16 cellular contexts compared by ENCODE assay signal in genomic region chr2:95041060-95041823, GRCh38. TPM values are rescaled to one million over a fixed set of nuclear protein-coding genes. Genes with fewer than 3 reads are reported as not detected.
A peak's percentile ranks its signal among the peaks of the same experiment; 100 is the strongest.
DNase-seq lines count a peak whose midpoint lies in the region; ATAC-seq and TF ChIP-seq lines count a peak whose summit lies in the region.
"Had no signal": no experiment of that assay in that cellular context is flagged by ENCODE, and none has a peak within 500 bp of the region (broad histone marks: within the 10 kb centered on the region; RNA-seq: fewer than 3 reads in every experiment).

No MANE protein-coding gene starts in this region.

- no peaks in the 10 kb centered on the region for H3K27me3 Mint-ChIP-seq in activated T-cell treated with anti-CD3 and anti-CD28 coated beads, Interleukin-2, amount 50 U/mL, for 72 hours (ENCODE audit: low read depth)

- CTCF ChIA-PET in PC-9 (lab: Charles Lee) (interaction anchor here (0.7 kb wide), 1 partner anchor 10 kb away, joined by 5 read pairs; no protein-coding TSS in a partner anchor), HEK293T (lab: Yijun Ruan, JAX) (interaction anchor here (0.9 kb wide), 1 partner anchor 13 kb away, joined by 3 read pairs; no protein-coding TSS in a partner anchor)

- POLR2A ChIA-PET in PC-9 (lab: Charles Lee; ENCODE audit: unreplicated experiment) (no interaction called here), HEK293T (lab: Yijun Ruan, JAX) (no interaction called here)

- H3K27ac ChIP-seq in PC-9: peak overlapping the region; percentile 48
- H3K27ac ChIP-seq in esophagus (ENCODE audit: low read depth in 2 of 2, low read length in 1 of 2): peak overlapping the region; percentile 12 to 16
- H3K27ac ChIP-seq in substantia nigra (ENCODE audit: low read depth, low read length, poor library complexity, severe bottlenecking): peak overlapping the region; percentile 86
- H3K27ac ChIP-seq in WERI-Rb-1: no peak overlapping the region
- H3K27ac ChIP-seq: breast epithelium, SJSA1 had no signal

- WGBS in esophagus, 2 donors: 77 to 80% methylated on average over 10 of the region's 10 CpGs

- peak overlapping the region; percentile 45; the same call in 1 of the 2 replicates for H3K4me2 ChIP-seq in PC-9

- no peaks in the 10 kb centered on the region for H3K9me2 ChIP-seq in PC-9 (ENCODE audit: insufficient read depth)

- no TSS peak for BruUV-seq in PC-9 (replicated peaks; lab: Mats Ljungman, UMichigan)

- H2AFZ ChIP-seq in PC-9: no peak overlapping the region

- H3K4me1 Mint-ChIP-seq in activated T-cell treated with anti-CD3 and anti-CD28 coated beads, Interleukin-2, amount 50 U/mL, for 72 hours (ENCODE audit: low read depth): peaks cover 65% of the 10 kb centered on the region

- intact Hi-C loops in PC-9 (cut with micrococcal nuclease; ENCODE audit: unreplicated experiment): no loop called here

- no peaks in the 10 kb centered on the region for H4K20me1 ChIP-seq in PC-9 (ENCODE audit: insufficient read depth)

- H3K36me3 ChIP-seq in PC-9 (ENCODE audit: low read depth) (peaks cover 17% of the 10 kb centered on the region; the same call in 1 of the 2 replicates), esophagus (ENCODE audit: control insufficient read depth in 2 of 2, insufficient read depth in 2 of 2, low read length in 1 of 2) (peaks cover 0 to 6% of the 10 kb centered on the region in 2 donors), WERI-Rb-1 (no peaks in the 10 kb centered on the region)
- H3K36me3 ChIP-seq: breast epithelium, gastroesophageal sphincter, SJSA1 had no signal

- peak overlapping the region; percentile 64 for H3K27ac Mint-ChIP-seq in activated T-cell treated with anti-CD3 and anti-CD28 coated beads, Interleukin-2, amount 50 U/mL, for 72 hours

- H3K9me3 Mint-ChIP-seq in activated T-cell treated with anti-CD3 and anti-CD28 coated beads, Interleukin-2, amount 50 U/mL, for 72 hours: peaks cover 16 to 32% of the 10 kb centered on the region in 2 donors

- peaks cover 67% of the 10 kb centered on the region for H3K79me2 ChIP-seq in PC-9 (ENCODE audit: low read depth)

- no peak overlapping the region for H3K4me3 ChIP-seq in PC-9
- H3K4me3 ChIP-seq in esophagus (ENCODE audit: low read depth in 1 of 2, low read length in 2 of 2): no peak overlapping the region
- no peak overlapping the region for H3K4me3 ChIP-seq in WERI-Rb-1 (ENCODE audit: low read depth, low read length)
- H3K4me3 ChIP-seq: breast epithelium, gastroesophageal sphincter, SJSA1 had no signal

- DNase-seq in activated T-cell treated with anti-CD3 and anti-CD28 coated beads, Interleukin-2, amount 50 U/mL, for 72 hours: peak; percentile 44 to 48
- DNase-seq in activated T-cell treated with anti-CD3 and anti-CD28 coated beads for 4 hours: no peak
- no peak for DNase-seq in PC-9
- no peak for DNase-seq in substantia nigra (lab: John Stamatoyannopoulos, UW)
- no peak for DNase-seq in HEK293T (ENCODE audit: extremely low spot score)
- no peak for DNase-seq in WERI-Rb-1
- DNase-seq in HPDE6-E6E7 (ENCODE audit: extremely low spot score): no peak
- DNase-seq: midbrain, NCI-H1048, NCI-H345 had no signal

- H3K36me3 Mint-ChIP-seq in activated T-cell treated with anti-CD3 and anti-CD28 coated beads, Interleukin-2, amount 50 U/mL, for 72 hours (ENCODE audit: insufficient read depth in 2 of 2): peaks cover 3 to 34% of the 10 kb centered on the region in 2 donors

- H3K27me3 ChIP-seq in PC-9 (ENCODE audit: insufficient read depth, low read depth) (no peaks in the 10 kb centered on the region), esophagus (ENCODE audit: control insufficient read depth in 1 of 2, insufficient read depth in 2 of 2, low read length in 2 of 2) (no peaks in the 10 kb centered on the region), WERI-Rb-1 (ENCODE audit: insufficient read depth, low read depth, severe bottlenecking) (no peaks in the 10 kb centered on the region)
- H3K27me3 ChIP-seq: breast epithelium, gastroesophageal sphincter, SJSA1 had no signal

- peak; percentile 53 to 73 for ATAC-seq in activated T-cell treated with anti-CD3 and anti-CD28 coated beads, Interleukin-2, amount 50 U/mL, for 72 hours (replicated peaks in 1 of 2)
- ATAC-seq: gastroesophageal sphincter had no signal

- peaks cover 83% of the 10 kb centered on the region for H3F3A ChIP-seq in PC-9 (ENCODE audit: insufficient read depth, low read depth)

- H3K9me3 ChIP-seq in PC-9 (ENCODE audit: insufficient read depth, low read depth) (no peaks in the 10 kb centered on the region), esophagus (ENCODE audit: control insufficient read depth in 2 of 2, insufficient read depth in 1 of 2, low read depth in 1 of 2, low read length in 1 of 2) (no peaks in the 10 kb centered on the region), WERI-Rb-1 (ENCODE audit: severe bottlenecking) (no peaks in the 10 kb centered on the region)
- H3K9me3 ChIP-seq: breast epithelium, gastroesophageal sphincter, SJSA1 had no signal

- peak overlapping the region; percentile 59 to 69 for H3K4me3 Mint-ChIP-seq in activated T-cell treated with anti-CD3 and anti-CD28 coated beads, Interleukin-2, amount 50 U/mL, for 72 hours

- no peak for TF ChIP-seq CTCF in PC-9 (conservative IDR thresholded peaks at IDR 0.05)
- TF ChIP-seq CTCF in WERI-Rb-1 (IDR thresholded peaks at IDR 0.05; ENCODE audit: low read depth, low read length): no peak

- H3K4me1 ChIP-seq in PC-9 (replicated peaks; ENCODE audit: insufficient read depth): peaks cover 64% of the 10 kb centered on the region
- H3K4me1 ChIP-seq in esophagus (ENCODE audit: control insufficient read depth in 2 of 2, insufficient read depth in 2 of 2, low read length in 1 of 2): peaks cover 9 to 25% of the 10 kb centered on the region in 2 donors
- H3K4me1 ChIP-seq: SJSA1 had no signal

TF ChIP-seq in HEK293T, 16 proteins besides CTCF, POLR2A, EP300 and RAD21:
- no peak for TF ChIP-seq FOXA1 (IDR thresholded peaks at IDR 0.05)
- TF ChIP-seq ELF4 (IDR thresholded peaks at IDR 0.05): no peak
- TF ChIP-seq TARDBP (IDR thresholded peaks at IDR 0.05): no peak
- TF ChIP-seq NFRKB (IDR thresholded peaks at IDR 0.05): no peak
- TF ChIP-seq CTBP1 (IDR thresholded peaks at IDR 0.05; ENCODE audit: borderline replicate concordance): no peak
- no peak for TF ChIP-seq HDGF (IDR thresholded peaks at IDR 0.05; ENCODE audit: borderline replicate concordance)
TF ChIP-seq in HEK293T: peak in this region for 0.

RNA-seq across cellular contexts. Expression of gene MAL, which starts 15.7 kb away (rescaled TPM):
- total RNA-seq in activated T-cell treated with anti-CD3 and anti-CD28 coated beads, Interleukin-2, amount 50 U/mL, for 72 hours: 10 to 100 TPM; 92.6 to 93.8 TPM
- total RNA-seq in PC-9 (2021): 146 and 171 TPM in 2 replicates
- 1,000 to 10,000 TPM; 1,481 to 3,581 TPM for polyA plus RNA-seq in esophagus
- total RNA-seq: osteocyte, SJSA1 had no signal
- polyA plus RNA-seq: AG04450 had no signal

Comparison
In these comparisons a context has a peak if more than half of its experiments do, and no peak if none do; other contexts are left out.
1. DNase-seq: peak in activated T-cell treated with anti-CD3 and anti-CD28 coated beads, Interleukin-2, amount 50 U/mL, for 72 hours (2 of 2); none in activated T-cell treated with anti-CD3 and anti-CD28 coated beads for 4 hours (single experiment), PC-9 (0 of 2), substantia nigra (0 of 49), HEK293T (single experiment), WERI-Rb-1 (single experiment) and HPDE6-E6E7 (single experiment).